Comparison of ENCODE assay signal across 2 cellular contexts in genomic region chr9:70257512-70257911, GRCh38.
TF ChIP-seq lines count a peak whose summit lies in the region.

No MANE protein-coding gene starts in this region.

TF ChIP-seq in SK-N-SH, 30 proteins besides CTCF, POLR2A, EP300 and RAD21 (continued from another document):
- TF ChIP-seq TAF1 (IDR thresholded peaks at IDR 0.05; ENCODE audit: borderline replicate concordance, low read depth, low read length) = no peak
- TF ChIP-seq FOSL2 (IDR thresholded peaks at IDR 0.05; ENCODE audit: borderline replicate concordance, low read depth) = no peak
- no peak for TF ChIP-seq MEF2A (IDR thresholded peaks at IDR 0.05; ENCODE audit: borderline replicate concordance, low read depth)
- no peak for TF ChIP-seq NFIC (IDR thresholded peaks at IDR 0.05; ENCODE audit: borderline replicate concordance)

TF ChIP-seq in SK-N-SH treated with all-trans-retinoic acid at 6 μM for 48 hours, 23 proteins besides CTCF, POLR2A, EP300 and RAD21 (continued from another document):
- no peak for TF ChIP-seq TSHZ2 (CRISPR knock-in tag; IDR thresholded peaks at IDR 0.05)
- no peak for TF ChIP-seq SNAI2 (CRISPR knock-in tag; IDR thresholded peaks at IDR 0.05)
